ENCODE assay signal across 14 cellular contexts in the genomic region with DNA sequence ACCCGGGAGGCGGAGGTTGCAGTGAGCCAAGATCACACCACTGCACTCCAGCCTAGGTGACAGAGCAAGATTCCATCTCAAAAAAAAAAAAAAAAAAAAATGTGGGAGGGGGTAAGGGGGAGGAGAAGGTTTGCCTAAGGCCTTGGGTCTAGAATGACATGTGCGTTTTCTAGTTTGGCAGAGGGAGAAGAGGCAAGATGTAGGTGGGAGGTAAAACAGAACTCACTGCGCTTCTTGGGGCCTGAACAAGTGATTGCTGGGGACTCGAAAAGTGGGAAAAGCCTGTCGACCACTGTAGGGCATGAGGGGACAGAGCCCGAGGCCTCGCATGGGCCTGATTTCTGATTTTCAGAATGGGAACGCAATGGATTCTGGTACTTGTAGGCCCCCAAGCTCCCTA. TPM values are rescaled to one million over a fixed set of nuclear protein-coding genes. Genes with fewer than 3 reads are reported as not detected.
DNase-seq lines count a peak whose midpoint lies in the region; ATAC-seq and TF ChIP-seq lines count a peak whose summit lies in the region.
"Had no signal": no experiment of that assay in that cellular context is flagged by ENCODE, and none has a peak within 500 bp of the region (broad histone marks: within the 10 kb centered on the region; RNA-seq: fewer than 3 reads in every experiment).

No MANE protein-coding gene starts in this region.

- H3K4me1 ChIP-seq in stomach = peaks cover 0 to 20% (median 4%) of the 10 kb centered on the region in 4 donors
- no peaks in the 10 kb centered on the region for H3K4me1 ChIP-seq in prostate gland (replicated peaks)
- H3K4me1 ChIP-seq: uterus had no signal

- H3K27me3 Mint-ChIP-seq in activated T-cell treated with anti-CD3 and anti-CD28 coated beads, Interleukin-2, amount 50 U/mL, for 72 hours (ENCODE audit: low read depth) = no peaks in the 10 kb centered on the region
- no peaks in the 10 kb centered on the region for H3K27me3 Mint-ChIP-seq in activated T-cell treated with anti-CD3 and anti-CD28 coated beads, Interleukin-2, amount 50 U/mL, for 4 hours (ENCODE audit: low read depth)
- no peaks in the 10 kb centered on the region for H3K27me3 Mint-ChIP-seq in activated CD8-positive, alpha-beta T cell treated with anti-CD3 and anti-CD28 coated beads for 36 hours
- peaks cover 5% of the 10 kb centered on the region for H3K27me3 Mint-ChIP-seq in glutamatergic neuron (ENCODE audit: unreplicated experiment)

- ATAC-seq in activated T-cell treated with anti-CD3 and anti-CD28 coated beads, Interleukin-2, amount 50 U/mL, for 72 hours (replicated peaks in 1 of 2) = no peak
- no peak for ATAC-seq in activated T-cell treated with anti-CD3 and anti-CD28 coated beads, Interleukin-2, amount 50 U/mL, for 4 hours
- ATAC-seq in activated CD8-positive, alpha-beta T cell treated with anti-CD3 and anti-CD28 coated beads for 36 hours = no peak

- peak overlapping the region; percentile 20 for H3K4me3 Mint-ChIP-seq in activated T-cell treated with anti-CD3 and anti-CD28 coated beads, Interleukin-2, amount 50 U/mL, for 72 hours
- H3K4me3 Mint-ChIP-seq in activated T-cell treated with anti-CD3 and anti-CD28 coated beads, Interleukin-2, amount 50 U/mL, for 4 hours = no peak overlapping the region
- no peak overlapping the region for H3K4me3 Mint-ChIP-seq in activated CD8-positive, alpha-beta T cell treated with anti-CD3 and anti-CD28 coated beads for 36 hours
- peak overlapping the region; percentile 14 for H3K4me3 Mint-ChIP-seq in glutamatergic neuron (ENCODE audit: unreplicated experiment)
- H3K4me3 Mint-ChIP-seq: H9 had no signal

- no peak for TF ChIP-seq POLR2A in stomach (IDR thresholded peaks at IDR 0.05)
- no peak for TF ChIP-seq POLR2A in prostate gland (IDR thresholded peaks at IDR 0.05)

- H3K9me3 Mint-ChIP-seq in activated T-cell treated with anti-CD3 and anti-CD28 coated beads, Interleukin-2, amount 50 U/mL, for 72 hours = no peaks in the 10 kb centered on the region
- H3K9me3 Mint-ChIP-seq in activated T-cell treated with anti-CD3 and anti-CD28 coated beads, Interleukin-2, amount 50 U/mL, for 4 hours = no peaks in the 10 kb centered on the region
- no peaks in the 10 kb centered on the region for H3K9me3 Mint-ChIP-seq in activated CD8-positive, alpha-beta T cell treated with anti-CD3 and anti-CD28 coated beads for 36 hours
- H3K9me3 Mint-ChIP-seq in glutamatergic neuron (ENCODE audit: unreplicated experiment) = peaks cover 10% of the 10 kb centered on the region

- no peak for DNase-seq in activated T-cell treated with anti-CD3 and anti-CD28 coated beads, Interleukin-2, amount 50 U/mL, for 72 hours
- DNase-seq in activated T-cell treated with anti-CD3 and anti-CD28 coated beads, Interleukin-2, amount 50 U/mL, for 4 hours = no peak
- DNase-seq in activated CD8-positive, alpha-beta T cell treated with anti-CD3 and anti-CD28 coated beads for 36 hours = no peak
- DNase-seq in glutamatergic neuron (no peak), stomach (no peak), occipital lobe (lab: John Stamatoyannopoulos, UW) (no peak), prostate gland (ENCODE audit: low spot score) (no peak), KG1 (lab: John Stamatoyannopoulos, UW) (no peak)
- DNase-seq: NCI-H1436 treated with DMSO at 0.1 percent for 48 hours; stimulated activated naive CD4-positive, alpha-beta T cell had no signal

- no peak for TF ChIP-seq EP300 in stomach (IDR thresholded peaks at IDR 0.05)

- 92 to 98% (median 97%) methylated on average over 8 to 9 of the region's 9 CpGs for WGBS in stomach, 5 donors
- WGBS in prostate gland = 95% methylated on average over 9 of the region's 9 CpGs

- intact Hi-C loops in activated CD8-positive, alpha-beta T cell treated with anti-CD3 and anti-CD28 coated beads for 36 hours (cut with micrococcal nuclease) = no loop called here
- intact Hi-C loops in stomach (cut with DNase I; ENCODE audit: low total_unique reads) = no loop called here
- intact Hi-C loops in prostate gland (cut with DNase I) = no loop called here

- peaks cover 0 to 17% (median 0%) of the 10 kb centered on the region in 3 donors for H3K27me3 ChIP-seq in stomach
- H3K27me3 ChIP-seq in prostate gland (replicated peaks; ENCODE audit: insufficient read depth) = no peaks in the 10 kb centered on the region
- H3K27me3 ChIP-seq: uterus had no signal

- POLR2A ChIA-PET in activated CD8-positive, alpha-beta T cell treated with anti-CD3 and anti-CD28 coated beads for 36 hours (lab: Charles Lee) = interaction anchor here (1.4 to 7.0 kb wide), 2 partner anchors 12 to 16 kb away, joined by 5 to 122 read pairs; partner anchors contain the start of gene RUNX3

- peaks cover 29 to 34% of the 10 kb centered on the region in 2 donors for H3K36me3 Mint-ChIP-seq in activated T-cell treated with anti-CD3 and anti-CD28 coated beads, Interleukin-2, amount 50 U/mL, for 72 hours (ENCODE audit: insufficient read depth in 2 of 2)
- peaks cover 44% of the 10 kb centered on the region for H3K36me3 Mint-ChIP-seq in activated T-cell treated with anti-CD3 and anti-CD28 coated beads, Interleukin-2, amount 50 U/mL, for 4 hours (ENCODE audit: insufficient read depth)
- H3K36me3 Mint-ChIP-seq in activated CD8-positive, alpha-beta T cell treated with anti-CD3 and anti-CD28 coated beads for 36 hours (ENCODE audit: low read depth) = peaks cover 82% of the 10 kb centered on the region
- H3K36me3 Mint-ChIP-seq in glutamatergic neuron (ENCODE audit: unreplicated experiment) = peaks cover 10% of the 10 kb centered on the region

- H3K27ac ChIP-seq in stomach (peak overlapping the region in 4 of 5 donors; percentile 49 to 69 (median 63)), prostate gland (no peak overlapping the region)
- H3K27ac ChIP-seq: dorsolateral prefrontal cortex, uterus had no signal

- no peak overlapping the region for H3K4me3 ChIP-seq in stomach
- H3K4me3 ChIP-seq in prostate gland = no peak overlapping the region
- H3K4me3 ChIP-seq: dorsolateral prefrontal cortex, heart left ventricle, uterus had no signal

- H3K36me3 ChIP-seq in stomach (peaks cover 0 to 26% (median 3%) of the 10 kb centered on the region in 4 donors), prostate gland (no peaks in the 10 kb centered on the region)
- H3K36me3 ChIP-seq: heart left ventricle, uterus had no signal

- peaks cover 56% of the 10 kb centered on the region for H3K4me1 Mint-ChIP-seq in activated T-cell treated with anti-CD3 and anti-CD28 coated beads, Interleukin-2, amount 50 U/mL, for 72 hours (ENCODE audit: low read depth)
- peaks cover 64% of the 10 kb centered on the region for H3K4me1 Mint-ChIP-seq in activated T-cell treated with anti-CD3 and anti-CD28 coated beads, Interleukin-2, amount 50 U/mL, for 4 hours (ENCODE audit: low read depth)
- peaks cover 69% of the 10 kb centered on the region for H3K4me1 Mint-ChIP-seq in activated CD8-positive, alpha-beta T cell treated with anti-CD3 and anti-CD28 coated beads for 36 hours (ENCODE audit: low read depth)
- H3K4me1 Mint-ChIP-seq in glutamatergic neuron (ENCODE audit: low read depth, unreplicated experiment) = peaks cover 9% of the 10 kb centered on the region

- peak overlapping the region; percentile 89 for H3K27ac Mint-ChIP-seq in activated T-cell treated with anti-CD3 and anti-CD28 coated beads, Interleukin-2, amount 50 U/mL, for 72 hours
- H3K27ac Mint-ChIP-seq in activated CD8-positive, alpha-beta T cell treated with anti-CD3 and anti-CD28 coated beads for 36 hours = peak overlapping the region; percentile 91
- H3K27ac Mint-ChIP-seq in glutamatergic neuron (ENCODE audit: unreplicated experiment) = no peak overlapping the region

- H3K9me3 ChIP-seq in stomach (no peaks in the 10 kb centered on the region), prostate gland (no peaks in the 10 kb centered on the region)
- H3K9me3 ChIP-seq: heart left ventricle, uterus had no signal

- no peak for TF ChIP-seq CTCF in activated CD8-positive, alpha-beta T cell treated with anti-CD3 and anti-CD28 coated beads for 36 hours (IDR thresholded peaks at IDR 0.05)
- TF ChIP-seq CTCF in glutamatergic neuron (IDR thresholded peaks at IDR 0.05; ENCODE audit: partially characterized antibody, unreplicated experiment) (no peak), stomach (IDR thresholded peaks at IDR 0.05) (no peak), prostate gland (IDR thresholded peaks at IDR 0.05) (no peak)

- CTCF ChIA-PET in activated CD8-positive, alpha-beta T cell treated with anti-CD3 and anti-CD28 coated beads for 36 hours (lab: Charles Lee) = interaction anchor here (0.7 to 1.5 kb wide), 2 partner anchors 62 to 190 kb away, joined by 3 to 6 read pairs; no protein-coding TSS in a partner anchor

RNA-seq across cellular contexts. Expression of gene RUNX3, which starts 19.9 kb away (rescaled TPM):
- total RNA-seq in activated T-cell treated with anti-CD3 and anti-CD28 coated beads, Interleukin-2, amount 50 U/mL, for 72 hours = 100 to 1,000 TPM; 254 to 298 TPM
- total RNA-seq in activated T-cell treated with anti-CD3 and anti-CD28 coated beads, Interleukin-2, amount 50 U/mL, for 4 hours = 100 to 1,000 TPM; 236 to 264 (median 258) TPM
- 100 to 1,000 TPM; 180 to 183 TPM for total RNA-seq in activated CD8-positive, alpha-beta T cell treated with anti-CD3 and anti-CD28 coated beads for 36 hours
- total RNA-seq in glutamatergic neuron (ENCODE audit: unreplicated experiment) (0.15 TPM), stomach (1 to 10 TPM in 3 of 5 donors, under 1 TPM in 1, not detected in 1; 0.29 to 6.1 (median 3.2) TPM), occipital lobe (0.16 TPM), prostate gland (1 to 10 TPM; 2.5 to 3.4 TPM)
- 1 to 10 TPM; 1.5 to 4.0 (median 2.6) TPM for polyA plus RNA-seq in stomach

Comparison
In these comparisons a context has a peak if more than half of its experiments do, and no peak if none do; other contexts are left out.
1. H3K4me3 Mint-ChIP-seq: peak in activated T-cell treated with anti-CD3 and anti-CD28 coated beads, Interleukin-2, amount 50 U/mL, for 72 hours (2 of 2) and glutamatergic neuron (single experiment); none in activated T-cell treated with anti-CD3 and anti-CD28 coated beads, Interleukin-2, amount 50 U/mL, for 4 hours (single experiment) and activated CD8-positive, alpha-beta T cell treated with anti-CD3 and anti-CD28 coated beads for 36 hours (single experiment).
2. H3K27ac ChIP-seq: peak in stomach (4 of 5); none in prostate gland (0 of 2).
3. RNA of gene RUNX3, which starts 19.9 kb away (total RNA-seq): 254 to 298 TPM in activated T-cell treated with anti-CD3 and anti-CD28 coated beads, Interleukin-2, amount 50 U/mL, for 72 hours, 236 to 264 TPM in activated T-cell treated with anti-CD3 and anti-CD28 coated beads, Interleukin-2, amount 50 U/mL, for 4 hours and 180 to 183 TPM in activated CD8-positive, alpha-beta T cell treated with anti-CD3 and anti-CD28 coated beads for 36 hours; 2.5 to 3.4 TPM in prostate gland, 0.29 to 6.1 TPM in stomach, 0.16 TPM in occipital lobe (single experiment) and 0.15 TPM in glutamatergic neuron (single experiment); every median in the first group is over 10 times any median in the second.